Comparison of ENCODE assay signal across 11 cellular contexts in the genomic region with DNA sequence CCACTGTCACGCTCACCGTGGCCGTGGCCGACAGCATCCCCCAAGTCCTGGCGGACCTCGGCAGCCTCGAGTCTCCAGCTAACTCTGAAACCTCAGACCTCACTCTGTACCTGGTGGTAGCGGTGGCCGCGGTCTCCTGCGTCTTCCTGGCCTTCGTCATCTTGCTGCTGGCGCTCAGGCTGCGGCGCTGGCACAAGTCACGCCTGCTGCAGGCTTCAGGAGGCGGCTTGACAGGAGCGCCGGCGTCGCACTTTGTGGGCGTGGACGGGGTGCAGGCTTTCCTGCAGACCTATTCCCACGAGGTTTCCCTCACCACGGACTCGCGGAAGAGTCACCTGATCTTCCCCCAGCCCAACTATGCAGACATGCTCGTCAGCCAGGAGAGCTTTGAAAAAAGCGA. TPM values are rescaled to one million over a fixed set of nuclear protein-coding genes. Genes with fewer than 3 reads are reported as not detected.
DNase-seq lines count a peak whose midpoint lies in the region; ATAC-seq, FAIRE-seq and TF ChIP-seq lines count a peak whose summit lies in the region.
"Not testable (repeated sequence)": the region's sequence is repeated elsewhere in the genome, so short reads cannot be mapped to it uniquely, and the experiment has no call there.
"Had no signal": no experiment of that assay in that cellular context is flagged by ENCODE, and none has a peak within 500 bp of the region (broad histone marks: within the 10 kb centered on the region; RNA-seq: fewer than 3 reads in every experiment).

No MANE protein-coding gene starts in this region.

- not testable (repeated sequence) for H3K4me3 Mint-ChIP-seq in Calu3 (ENCODE audit: low read depth, unreplicated experiment); activated naive CD4-positive, alpha-beta T cell treated with anti-CD3 and anti-CD28 coated beads, Interleukin-2, amount 50 U/mL, for 24 hours; glutamatergic neuron (ENCODE audit: unreplicated experiment)
- H3K4me3 Mint-ChIP-seq in HFFc6 (peak overlapping the region; percentile 28; the same call in 1 of the 2 replicates), endothelial cell (ENCODE audit: unreplicated experiment) (peak overlapping the region; percentile 85)

- FAIRE-seq in K562 (lab: Jason Lieb, UNC) = not testable (repeated sequence)

- not testable (repeated sequence) for TF ChIP-seq POLR2A in K562 (conservative IDR thresholded peaks at IDR 0.05)

- H3K9ac ChIP-seq in K562 (ENCODE audit: insufficient read depth in 1 of 2, low read depth in 2 of 2, low read length in 2 of 2) = not testable (repeated sequence)

- H4K20me1 ChIP-seq in K562 (replicated peaks; ENCODE audit: control insufficient read depth, insufficient read depth, low read length); osteoblast (ENCODE audit: insufficient read depth, low read length): not testable (repeated sequence)

- not testable (repeated sequence) for H3K4me2 ChIP-seq in K562 (ENCODE audit: insufficient read depth, low read length)
- peak overlapping the region; percentile 47 for H3K4me2 ChIP-seq in osteoblast (ENCODE audit: insufficient read depth, low read length)

- not testable (repeated sequence) for DNase-seq in Calu3; HFFc6; K562 (ENCODE audit: extremely low read depth in 1 of 4, low spot score in 3 of 4); endothelial cell (ENCODE audit: low spot score); glutamatergic neuron; osteoblast (ENCODE audit: insufficient read length, low spot score, missing footprints)

- TF ChIP-seq EP300 in K562 (IDR thresholded peaks at IDR 0.05; ENCODE audit: low read length) = not testable (repeated sequence)

- intact Hi-C loops in Calu3 (cut with micrococcal nuclease; ENCODE audit: unreplicated experiment); K562 (cut with micrococcal nuclease): not testable (repeated sequence)

- H3K36me3 Mint-ChIP-seq in Calu3 (ENCODE audit: insufficient read depth, unreplicated experiment) (peaks cover 26% of the 10 kb centered on the region), HFFc6 (ENCODE audit: low read depth) (peaks cover 38% of the 10 kb centered on the region), endothelial cell (ENCODE audit: low read depth, unreplicated experiment) (peaks cover 52% of the 10 kb centered on the region), glutamatergic neuron (ENCODE audit: unreplicated experiment) (peaks cover 63% of the 10 kb centered on the region)
- H3K36me3 Mint-ChIP-seq in activated naive CD4-positive, alpha-beta T cell treated with anti-CD3 and anti-CD28 coated beads, Interleukin-2, amount 50 U/mL, for 24 hours = peaks cover 22% of the 10 kb centered on the region

- not testable (repeated sequence) for H3K4me3 ChIP-seq in K562; osteoblast (ENCODE audit: insufficient read depth, low read length)

- not testable (repeated sequence) for H3K4me1 Mint-ChIP-seq in Calu3 (ENCODE audit: low read depth, unreplicated experiment); endothelial cell (ENCODE audit: unreplicated experiment); glutamatergic neuron (ENCODE audit: low read depth, unreplicated experiment)
- peaks cover 57% of the 10 kb centered on the region for H3K4me1 Mint-ChIP-seq in HFFc6 (ENCODE audit: low read depth)
- H3K4me1 Mint-ChIP-seq in activated naive CD4-positive, alpha-beta T cell treated with anti-CD3 and anti-CD28 coated beads, Interleukin-2, amount 50 U/mL, for 24 hours = peaks cover 16% of the 10 kb centered on the region

- H3K27ac Mint-ChIP-seq in Calu3 (ENCODE audit: unreplicated experiment) (peak overlapping the region; percentile 57), glutamatergic neuron (ENCODE audit: unreplicated experiment) (peak overlapping the region; percentile 28)
- not testable (repeated sequence) for H3K27ac Mint-ChIP-seq in HFFc6; endothelial cell (ENCODE audit: unreplicated experiment)
- peak overlapping the region; percentile 46 for H3K27ac Mint-ChIP-seq in activated naive CD4-positive, alpha-beta T cell treated with anti-CD3 and anti-CD28 coated beads, Interleukin-2, amount 50 U/mL, for 24 hours

- peaks cover 4 to 26% of the 10 kb centered on the region in 2 experiments; a peak in 3 of 5 replicates for H3K27me3 ChIP-seq in K562 (ENCODE audit: control insufficient read depth in 2 of 2, insufficient read depth in 2 of 2, low read length in 2 of 2)
- not testable (repeated sequence) for H3K27me3 ChIP-seq in osteoblast (ENCODE audit: insufficient read depth, low read length)

- TF ChIP-seq CTCF in Calu3 (IDR thresholded peaks at IDR 0.05; ENCODE audit: unreplicated experiment); HFFc6 (IDR thresholded peaks at IDR 0.05); K562 (IDR thresholded peaks at IDR 0.05 in 2 of 3, conservative IDR thresholded peaks at IDR 0.05 in 1 of 3; ENCODE audit: insufficient read depth in 2 of 3, low read depth in 1 of 3, low read length in 3 of 3); endothelial cell (IDR thresholded peaks at IDR 0.05; ENCODE audit: unreplicated experiment); glutamatergic neuron (IDR thresholded peaks at IDR 0.05; ENCODE audit: partially characterized antibody, unreplicated experiment); osteoblast (IDR thresholded peaks at IDR 0.05; ENCODE audit: extremely low read depth, low read depth, low read length): not testable (repeated sequence)

- in situ Hi-C loops in K562 (cut with MboI) = not testable (repeated sequence)

- H3K9me3 Mint-ChIP-seq in Calu3 (ENCODE audit: low read depth, unreplicated experiment) = peaks cover 23% of the 10 kb centered on the region
- H3K9me3 Mint-ChIP-seq in HFFc6 = peaks cover 33% of the 10 kb centered on the region
- peaks cover 37% of the 10 kb centered on the region for H3K9me3 Mint-ChIP-seq in activated naive CD4-positive, alpha-beta T cell treated with anti-CD3 and anti-CD28 coated beads, Interleukin-2, amount 50 U/mL, for 24 hours
- peaks cover 32% of the 10 kb centered on the region for H3K9me3 Mint-ChIP-seq in endothelial cell (ENCODE audit: unreplicated experiment)
- H3K9me3 Mint-ChIP-seq in glutamatergic neuron (ENCODE audit: unreplicated experiment) = peaks cover 37% of the 10 kb centered on the region

- CTCF ChIA-PET in Calu3 (lab: Charles Lee); K562 (lab: Yijun Ruan, JAX; ENCODE audit: low intra/inter-chr PET ratio): not testable (repeated sequence)

- H3K36me3 ChIP-seq in K562 (ENCODE audit: control insufficient read depth, insufficient read depth, low read length); osteoblast (ENCODE audit: insufficient read depth, low read length): not testable (repeated sequence)

- BruUV-seq in Calu3 (replicated peaks; lab: Mats Ljungman, UMichigan); K562 (replicated peaks; lab: Mats Ljungman, UMichigan): not testable (repeated sequence)

- H3K27me3 Mint-ChIP-seq in Calu3 (ENCODE audit: unreplicated experiment); HFFc6 (ENCODE audit: insufficient read depth); endothelial cell (ENCODE audit: unreplicated experiment): not testable (repeated sequence)
- peaks cover 48% of the 10 kb centered on the region for H3K27me3 Mint-ChIP-seq in activated naive CD4-positive, alpha-beta T cell treated with anti-CD3 and anti-CD28 coated beads, Interleukin-2, amount 50 U/mL, for 24 hours
- H3K27me3 Mint-ChIP-seq in glutamatergic neuron (ENCODE audit: unreplicated experiment) = peaks cover 14% of the 10 kb centered on the region

- H3K4me1 ChIP-seq in K562 (replicated peaks in 1 of 2; ENCODE audit: control insufficient read depth in 2 of 2, insufficient read depth in 2 of 2, low read length in 2 of 2) = peaks cover 0 to 20% of the 10 kb centered on the region in 2 experiments; a peak in 2 of 5 replicates
- peaks cover 19% of the 10 kb centered on the region for H3K4me1 ChIP-seq in osteoblast (ENCODE audit: insufficient read depth, low read length)

- not testable (repeated sequence) for H3K79me2 ChIP-seq in K562 (ENCODE audit: control insufficient read depth, insufficient read depth, low read length)
- peaks cover 42% of the 10 kb centered on the region for H3K79me2 ChIP-seq in osteoblast (ENCODE audit: insufficient read depth, low read length)

- not testable (repeated sequence) for H3K9me3 ChIP-seq in K562 (replicated peaks; ENCODE audit: control insufficient read depth, insufficient read depth, low read depth, low read length); osteoblast (ENCODE audit: low read depth, low read length)

- POLR2A ChIA-PET in K562 (lab: Yijun Ruan, JAX) = not testable (repeated sequence)

- H2AFZ ChIP-seq in K562 (ENCODE audit: low read depth, low read length); osteoblast (ENCODE audit: low read length): not testable (repeated sequence)

- not testable (repeated sequence) for H3K9me1 ChIP-seq in K562 (ENCODE audit: control insufficient read depth, insufficient read depth, low read length)

- not testable (repeated sequence) for TF ChIP-seq RAD21 in K562 (CRISPR knock-in tag; conservative IDR thresholded peaks at IDR 0.05 in 1 of 2, IDR thresholded peaks at IDR 0.05 in 1 of 2)

- ATAC-seq in K562 = not testable (repeated sequence)

- not testable (repeated sequence) for H3K27ac ChIP-seq in K562 (ENCODE audit: extremely low read depth, low read depth, low read length); osteoblast (ENCODE audit: low read depth, low read length)

- 18% methylated on average over 19 of the region's 29 CpGs for WGBS in K562 (ENCODE audit: insufficient coverage, low coverage, missing lambda C conversion rate)

RNA-seq across cellular contexts. Expression of gene PCDHGA12, which starts 2.4 kb away (rescaled TPM):
- 2.1 and 2.9 TPM in 2 replicates for total RNA-seq in Calu3 (2022)
- 10 to 100 TPM in 4 of 6 experiments, 1 to 10 TPM in 2; 8.8 to 21.0 (median 18.9) TPM for total RNA-seq in HFFc6 (2021; fragmentation: NEBNext Ultra II Directional; extraction: Animal tissue kit (Norgen Biotek cat#: 25700))
- not detected in 2 replicates for total RNA-seq in K562 (2011; cell fraction: chromatin; rRNA removed; ENCODE audit: low replicate concordance)
- not detected in 2 replicates for total RNA-seq in K562 (2011; cell fraction: nucleolus; rRNA removed)
- 0.15 TPM in 1 of 2 replicates, not detected in the other for total RNA-seq in K562 (2011; cell fraction: nucleoplasm; rRNA removed)
- not detected in 2 replicates for total RNA-seq in K562 (2014; rRNA removed)
- total RNA-seq in K562 (2014; rRNA removed; fragmentation: Illumina TruSeq; extraction: Trizol) = not detected in 2 replicates
- total RNA-seq in K562 (2015; rRNA removed; fragmentation: Illumina TruSeq; extraction: Trizol) = not detected in 2 replicates
- total RNA-seq in K562 (2021) = 0.13 TPM in 1 of 2 replicates, not detected in the other
- 0.03 TPM in 1 of 2 replicates, not detected in the other for polyA plus RNA-seq in K562 (2011; rRNA removed)
- not detected in 2 replicates for polyA plus RNA-seq in K562 (2011; cell fraction: cytosol; rRNA removed)
- 0.09 TPM in 1 of 2 replicates, not detected in the other for polyA plus RNA-seq in K562 (2011; cell fraction: nucleus; rRNA removed)
- 0.04 TPM in 2 replicates for polyA plus RNA-seq in K562 (2012)
- not detected in 2 replicates for polyA plus RNA-seq in K562 (2014; fragmentation: Illumina TruSeq; extraction: Trizol)
- polyA plus RNA-seq in K562 (2014; fragmentation: Nextera tagmentation; extraction: Ambion mirVana) = not detected
- not detected in 2 replicates for polyA plus RNA-seq in K562 (2014; rRNA removed)
- not detected in 2 replicates for polyA minus RNA-seq in K562 (2011; rRNA and poly(A)+ RNA removed)
- polyA minus RNA-seq in K562 (2011; cell fraction: cytosol; rRNA and poly(A)+ RNA removed) = not detected in 2 replicates
- polyA minus RNA-seq in K562 (2011; cell fraction: nucleus; rRNA and poly(A)+ RNA removed) = not detected in 2 replicates
- total RNA-seq in endothelial cell (ENCODE audit: unreplicated experiment) = 3.8 TPM
- 6.1 TPM for total RNA-seq in glutamatergic neuron (ENCODE audit: unreplicated experiment)
- total RNA-seq in osteoblast = 20.6 and 33.6 TPM in 2 replicates
- total RNA-seq: CD4-positive, alpha-beta T cell; CD8-positive, alpha-beta T cell; Daoy; G401 had no signal

RNA-seq across cellular contexts. Expression of gene PCDHGA11, which starts 11.9 kb away (rescaled TPM):
- total RNA-seq in Calu3 (2022) (2.3 and 2.8 TPM in 2 replicates), K562 (2014; rRNA removed) (0.04 and 0.05 TPM in 2 replicates), K562 (2014; rRNA removed; fragmentation: Illumina TruSeq; extraction: Trizol) (0.04 and 0.06 TPM in 2 replicates), K562 (2015; rRNA removed; fragmentation: Illumina TruSeq; extraction: Trizol) (0.07 and 0.08 TPM in 2 replicates), K562 (2021) (0.04 TPM in 1 of 2 replicates, not detected in the other), endothelial cell (ENCODE audit: unreplicated experiment) (10.8 TPM), glutamatergic neuron (ENCODE audit: unreplicated experiment) (12.5 TPM), osteoblast (12.3 and 16.5 TPM in 2 replicates)
- total RNA-seq in HFFc6 (2021; fragmentation: NEBNext Ultra II Directional; extraction: Animal tissue kit (Norgen Biotek cat#: 25700)) = 10 to 100 TPM in 3 of 6 experiments, 1 to 10 TPM in 3; 2.3 to 11.4 (median 9.8) TPM
- total RNA-seq in K562 (2011; cell fraction: chromatin; rRNA removed; ENCODE audit: low replicate concordance) = 0.14 and 0.32 TPM in 2 replicates
- total RNA-seq in K562 (2011; cell fraction: nucleolus; rRNA removed) = 0.33 TPM in 1 of 2 replicates, not detected in the other
- total RNA-seq in K562 (2011; cell fraction: nucleoplasm; rRNA removed) = 0.15 and 0.23 TPM in 2 replicates
- polyA plus RNA-seq in K562 (2011; rRNA removed) (0.01 TPM in 1 of 2 replicates, not detected in the other), K562 (2014; fragmentation: Illumina TruSeq; extraction: Trizol) (0.04 TPM in 1 of 2 replicates, not detected in the other), K562 (2014; fragmentation: Nextera tagmentation; extraction: Ambion mirVana) (not detected), K562 (2014; rRNA removed) (not detected in 2 replicates)
- polyA plus RNA-seq in K562 (2011; cell fraction: cytosol; rRNA removed) = 0.01 and 0.03 TPM in 2 replicates
- 0.23 TPM in 1 of 2 replicates, not detected in the other for polyA plus RNA-seq in K562 (2011; cell fraction: nucleus; rRNA removed)
- 0.03 TPM in 1 of 2 replicates, not detected in the other for polyA plus RNA-seq in K562 (2012)
- polyA minus RNA-seq in K562 (2011; rRNA and poly(A)+ RNA removed) = 0.12 and 0.18 TPM in 2 replicates
- polyA minus RNA-seq in K562 (2011; cell fraction: cytosol; rRNA and poly(A)+ RNA removed) = not detected in 2 replicates
- polyA minus RNA-seq in K562 (2011; cell fraction: nucleus; rRNA and poly(A)+ RNA removed) = 0.11 and 0.13 TPM in 2 replicates
- total RNA-seq: CD4-positive, alpha-beta T cell; G401 had no signal

RNA-seq across cellular contexts. Expression of gene PCDHGB7, which starts 15.2 kb away (rescaled TPM):
- 9.8 and 13.6 TPM in 2 replicates for total RNA-seq in Calu3 (2022)
- 10 to 100 TPM in 2 of 6 experiments, 1 to 10 TPM in 4; 5.8 to 21.7 (median 6.8) TPM for total RNA-seq in HFFc6 (2021; fragmentation: NEBNext Ultra II Directional; extraction: Animal tissue kit (Norgen Biotek cat#: 25700))
- total RNA-seq in K562 (2011; cell fraction: chromatin; rRNA removed; ENCODE audit: low replicate concordance) = 0.14 and 0.23 TPM in 2 replicates
- 0.17 TPM in 1 of 2 replicates, not detected in the other for total RNA-seq in K562 (2011; cell fraction: nucleolus; rRNA removed)
- not detected in 2 replicates for total RNA-seq in K562 (2011; cell fraction: nucleoplasm; rRNA removed)
- 0.04 TPM in 1 of 2 replicates, not detected in the other for total RNA-seq in K562 (2014; rRNA removed)
- total RNA-seq in K562 (2014; rRNA removed; fragmentation: Illumina TruSeq; extraction: Trizol) = not detected in 2 replicates
- total RNA-seq in K562 (2015; rRNA removed; fragmentation: Illumina TruSeq; extraction: Trizol) = 0.08 TPM in 1 of 2 replicates, not detected in the other
- 0.04 and 0.09 TPM in 2 replicates for total RNA-seq in K562 (2021)
- polyA plus RNA-seq in K562 (2011; rRNA removed) = not detected in 2 replicates
- polyA plus RNA-seq in K562 (2011; cell fraction: cytosol; rRNA removed) = not detected in 2 replicates
- 0.27 TPM in 1 of 2 replicates, not detected in the other for polyA plus RNA-seq in K562 (2011; cell fraction: nucleus; rRNA removed)
- not detected in 2 replicates for polyA plus RNA-seq in K562 (2012)
- polyA plus RNA-seq in K562 (2014; fragmentation: Illumina TruSeq; extraction: Trizol) = not detected in 2 replicates
- not detected for polyA plus RNA-seq in K562 (2014; fragmentation: Nextera tagmentation; extraction: Ambion mirVana)
- not detected in 2 replicates for polyA plus RNA-seq in K562 (2014; rRNA removed)
- 0.07 TPM in 1 of 2 replicates, not detected in the other for polyA minus RNA-seq in K562 (2011; rRNA and poly(A)+ RNA removed)
- polyA minus RNA-seq in K562 (2011; cell fraction: cytosol; rRNA and poly(A)+ RNA removed) = not detected in 2 replicates
- polyA minus RNA-seq in K562 (2011; cell fraction: nucleus; rRNA and poly(A)+ RNA removed) = 0.11 and 0.13 TPM in 2 replicates
- total RNA-seq in endothelial cell (ENCODE audit: unreplicated experiment) = 45.2 TPM
- total RNA-seq in glutamatergic neuron (ENCODE audit: unreplicated experiment) = 38.6 TPM
- total RNA-seq in osteoblast = 18.5 and 19.2 TPM in 2 replicates
- total RNA-seq: CD4-positive, alpha-beta T cell; CD8-positive, alpha-beta T cell; G401 had no signal

RNA-seq across cellular contexts. Expression of gene PCDHGA10, which starts 19.9 kb away (rescaled TPM):
- total RNA-seq in Calu3 (2022) (2.6 and 3.7 TPM in 2 replicates), K562 (2014; rRNA removed) (0.04 and 0.05 TPM in 2 replicates), K562 (2014; rRNA removed; fragmentation: Illumina TruSeq; extraction: Trizol) (0.06 and 0.07 TPM in 2 replicates), K562 (2015; rRNA removed; fragmentation: Illumina TruSeq; extraction: Trizol) (0.08 and 0.11 TPM in 2 replicates), K562 (2021) (0.07 and 0.13 TPM in 2 replicates), endothelial cell (ENCODE audit: unreplicated experiment) (43.0 TPM), glutamatergic neuron (ENCODE audit: unreplicated experiment) (16.6 TPM), osteoblast (23.2 and 24.8 TPM in 2 replicates)
- 1 to 10 TPM in 1 of 6 experiments, under 1 TPM in 5; 0.61 to 1.3 (median 0.78) TPM for total RNA-seq in HFFc6 (2021; fragmentation: NEBNext Ultra II Directional; extraction: Animal tissue kit (Norgen Biotek cat#: 25700))
- 0.21 and 0.33 TPM in 2 replicates for total RNA-seq in K562 (2011; cell fraction: chromatin; rRNA removed; ENCODE audit: low replicate concordance)
- total RNA-seq in K562 (2011; cell fraction: nucleolus; rRNA removed) = 0.13 and 0.17 TPM in 2 replicates
- 0.15 TPM in 2 replicates for total RNA-seq in K562 (2011; cell fraction: nucleoplasm; rRNA removed)
- polyA plus RNA-seq in K562 (2011; rRNA removed) (0.03 TPM in 1 of 2 replicates, not detected in the other), K562 (2014; fragmentation: Illumina TruSeq; extraction: Trizol) (0.06 TPM in 1 of 2 replicates, not detected in the other), K562 (2014; fragmentation: Nextera tagmentation; extraction: Ambion mirVana) (under 1 TPM; 0.01 to 0.04 TPM), K562 (2014; rRNA removed) (0.01 TPM in 1 of 2 replicates, not detected in the other)
- 0.03 TPM in 1 of 2 replicates, not detected in the other for polyA plus RNA-seq in K562 (2011; cell fraction: cytosol; rRNA removed)
- 0.06 and 0.17 TPM in 2 replicates for polyA plus RNA-seq in K562 (2011; cell fraction: nucleus; rRNA removed)
- polyA plus RNA-seq in K562 (2012) = 0.05 and 0.15 TPM in 2 replicates
- polyA minus RNA-seq in K562 (2011; rRNA and poly(A)+ RNA removed) = 0.14 TPM in 1 of 2 replicates, not detected in the other
- not detected in 2 replicates for polyA minus RNA-seq in K562 (2011; cell fraction: cytosol; rRNA and poly(A)+ RNA removed)
- 0.13 TPM in 1 of 2 replicates, not detected in the other for polyA minus RNA-seq in K562 (2011; cell fraction: nucleus; rRNA and poly(A)+ RNA removed)

RNA-seq across cellular contexts. Expression of gene PCDHGB6, which starts 24.9 kb away (rescaled TPM):
- total RNA-seq in Calu3 (2022) (9.6 and 13.4 TPM in 2 replicates), K562 (2014; rRNA removed) (0.09 TPM in 1 of 2 replicates, not detected in the other), K562 (2014; rRNA removed; fragmentation: Illumina TruSeq; extraction: Trizol) (0.06 and 0.07 TPM in 2 replicates), K562 (2015; rRNA removed; fragmentation: Illumina TruSeq; extraction: Trizol) (0.08 and 0.11 TPM in 2 replicates), K562 (2021) (0.11 TPM in 2 replicates), endothelial cell (ENCODE audit: unreplicated experiment) (60.0 TPM), glutamatergic neuron (ENCODE audit: unreplicated experiment) (59.8 TPM), osteoblast (6.2 and 8.0 TPM in 2 replicates)
- 1 to 10 TPM in 4 of 6 experiments, under 1 TPM in 2; 0.79 to 1.4 (median 1.1) TPM for total RNA-seq in HFFc6 (2021; fragmentation: NEBNext Ultra II Directional; extraction: Animal tissue kit (Norgen Biotek cat#: 25700))
- 0.14 and 0.35 TPM in 2 replicates for total RNA-seq in K562 (2011; cell fraction: chromatin; rRNA removed; ENCODE audit: low replicate concordance)
- total RNA-seq in K562 (2011; cell fraction: nucleolus; rRNA removed) = 0.17 and 0.26 TPM in 2 replicates
- 0.15 and 0.31 TPM in 2 replicates for total RNA-seq in K562 (2011; cell fraction: nucleoplasm; rRNA removed)
- polyA plus RNA-seq in K562 (2011; rRNA removed) (0.01 and 0.04 TPM in 2 replicates), K562 (2014; fragmentation: Illumina TruSeq; extraction: Trizol) (not detected in 2 replicates), K562 (2014; fragmentation: Nextera tagmentation; extraction: Ambion mirVana) (under 1 TPM; 0.01 to 0.03 TPM), K562 (2014; rRNA removed) (0.07 TPM in 1 of 2 replicates, not detected in the other)
- 0.09 TPM in 1 of 2 replicates, not detected in the other for polyA plus RNA-seq in K562 (2011; cell fraction: cytosol; rRNA removed)
- polyA plus RNA-seq in K562 (2011; cell fraction: nucleus; rRNA removed) = 0.07 and 0.46 TPM in 2 replicates
- 0.01 and 0.18 TPM in 2 replicates for polyA plus RNA-seq in K562 (2012)
- polyA minus RNA-seq in K562 (2011; rRNA and poly(A)+ RNA removed) = 0.09 and 0.11 TPM in 2 replicates
- polyA minus RNA-seq in K562 (2011; cell fraction: cytosol; rRNA and poly(A)+ RNA removed) = not detected in 2 replicates
- polyA minus RNA-seq in K562 (2011; cell fraction: nucleus; rRNA and poly(A)+ RNA removed) = 0.11 and 0.40 TPM in 2 replicates
- total RNA-seq: CD8-positive, alpha-beta T cell; G401 had no signal
